28 cellular contexts compared by ENCODE assay signal in genomic region chr9:71213633-71214032, GRCh38.
"Had no signal": no experiment of that assay in that cellular context is flagged by ENCODE, and none has a peak within 500 bp of the region (broad histone marks: within the 10 kb centered on the region; RNA-seq: fewer than 3 reads in every experiment).

No MANE protein-coding gene starts in this region.

- H3K9me3 ChIP-seq: gastrocnemius medialis had no signal

- H3K4me3 ChIP-seq: adrenal gland, ascending aorta, esophagus muscularis mucosa, heart left ventricle had no signal

- H3K36me3 ChIP-seq: adrenal gland, ascending aorta, brain microvascular endothelial cell, esophagus muscularis mucosa, gastrocnemius medialis, heart left ventricle, WERI-Rb-1 had no signal

- DNase-seq: activated B cell treated with CpG ODN at 0.5 μM for 24 hours; activated CD4-positive, alpha-beta T cell treated with anti-CD3 and anti-CD28 coated beads for 48 hours; activated CD4-positive, alpha-beta T cell treated with anti-CD3 and anti-CD28 coated beads, Interleukin-2, amount 50 U/mL, for 1 hour; activated CD4-positive, alpha-beta T cell treated with anti-CD3 and anti-CD28 coated beads, Interleukin-2, amount 50 U/mL, for 48 hours; activated CD8-positive, alpha-beta memory T cell treated with anti-CD3 and anti-CD28 coated beads for 24 hours; activated CD8-positive, alpha-beta T cell treated with anti-CD3 and anti-CD28 coated beads for 36 hours; activated effector memory CD4-positive, alpha-beta T cell treated with Interleukin-2 at 50 U/mL for 16 hours; activated gamma-delta T cell treated with Interleukin-2 at 50 U/mL for 16 hours; activated naive CD4-positive, alpha-beta T cell treated with anti-CD3 and anti-CD28 coated beads, Interleukin-2, amount 50 U/mL, for 16 hours; activated naive CD4-positive, alpha-beta T cell treated with Interleukin-2 at 50 U/mL for 16 hours; activated T-cell treated with anti-CD3 and anti-CD28 coated beads, Interleukin-2, amount 50 U/mL, for 4 hours; adrenal gland; brain microvascular endothelial cell; cortex of kidney; dermis blood vessel endothelial cell; effector CD4-positive, alpha-beta T cell; effector memory CD8-positive, alpha-beta T cell; erythroblast; gastrocnemius medialis; glutamatergic neuron; heart left ventricle; T-helper 1 cell; T-helper 17 cell; T1000; WERI-Rb-1 had no signal

- H3K27ac ChIP-seq: adrenal gland, ascending aorta, brain microvascular endothelial cell, esophagus muscularis mucosa, foreskin keratinocyte, gastrocnemius medialis, heart left ventricle, WERI-Rb-1 had no signal

- H3K4me1 ChIP-seq: adrenal gland, ascending aorta, esophagus muscularis mucosa, gastrocnemius medialis, heart left ventricle had no signal
